14 cellular contexts compared by ENCODE assay signal in the genomic region with DNA sequence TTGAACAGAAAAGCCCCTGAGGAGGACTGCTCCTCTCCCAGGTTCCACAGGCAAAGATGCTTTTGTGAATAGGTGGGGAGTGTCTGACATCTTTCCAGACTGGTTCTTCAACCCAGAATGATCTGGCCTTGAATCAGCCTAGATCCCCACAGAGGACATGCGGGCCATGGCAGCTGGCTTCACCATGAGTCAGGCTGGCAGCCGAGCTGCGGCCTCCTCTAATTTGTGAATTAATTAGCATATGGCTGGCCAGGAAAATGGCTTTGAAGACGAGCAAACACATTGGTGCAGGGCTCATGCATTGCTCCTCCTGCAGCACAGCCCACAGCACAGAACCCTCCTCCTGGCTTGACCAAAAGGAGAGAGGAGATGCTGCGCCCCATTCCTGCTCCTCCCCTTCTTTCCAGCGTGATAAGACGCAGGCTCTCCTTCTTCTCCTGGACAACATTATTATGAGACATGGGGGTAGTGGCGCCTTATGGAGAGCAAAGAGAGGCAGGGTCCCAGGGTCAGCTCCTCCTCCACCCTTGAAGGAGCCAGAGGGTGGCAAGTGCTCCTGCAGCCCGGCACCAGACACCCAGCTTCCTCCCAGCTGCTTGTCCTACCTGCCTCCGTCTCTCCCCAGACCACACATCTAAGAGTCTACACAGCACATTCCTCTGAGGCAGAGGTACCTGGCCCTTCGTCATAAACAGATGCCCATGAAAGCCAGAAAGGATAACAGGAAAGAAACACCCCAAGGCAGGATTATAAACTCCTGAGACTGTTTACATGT.
A peak's percentile ranks its signal among the peaks of the same experiment; 100 is the strongest.
DNase-seq lines count a peak whose midpoint lies in the region; ATAC-seq and TF ChIP-seq lines count a peak whose summit lies in the region.
"Had no signal": no experiment of that assay in that cellular context is flagged by ENCODE, and none has a peak within 500 bp of the region (broad histone marks: within the 10 kb centered on the region; RNA-seq: fewer than 3 reads in every experiment).

No MANE protein-coding gene starts in this region.

- H3K9me3 ChIP-seq in colonic mucosa, result no peaks in the 10 kb centered on the region
- H3K9me3 ChIP-seq: pancreas, SJSA1 had no signal

- no peak overlapping the region for H3K4me3 Mint-ChIP-seq in stimulated activated naive CD8-positive, alpha-beta T cell treated with anti-CD3 and anti-CD28 coated beads, Interleukin-15, amount 100 ng/mL, for 72 hours
- H3K4me3 Mint-ChIP-seq: memory B cell had no signal

- no peaks in the 10 kb centered on the region for H3K4me1 ChIP-seq in colonic mucosa
- H3K4me1 ChIP-seq: pancreas had no signal

- H3K27me3 Mint-ChIP-seq in stimulated activated naive CD8-positive, alpha-beta T cell treated with anti-CD3 and anti-CD28 coated beads, Interleukin-15, amount 100 ng/mL, for 72 hours, result no peaks in the 10 kb centered on the region

- no peak overlapping the region for H3K9ac ChIP-seq in colonic mucosa (ENCODE audit: low read depth in 2 of 2, low read length in 2 of 2)

- intact Hi-C loops in colonic mucosa (cut with DNase I), result no loop called here

- no peak overlapping the region for H3K27ac ChIP-seq in colonic mucosa
- H3K27ac ChIP-seq: C4-2B, pancreas, SJSA1 had no signal

- no peak for ATAC-seq in stimulated activated naive CD8-positive, alpha-beta T cell treated with anti-CD3 and anti-CD28 coated beads, Interleukin-15, amount 100 ng/mL, for 72 hours

- H3K27ac Mint-ChIP-seq in stimulated activated naive CD8-positive, alpha-beta T cell treated with anti-CD3 and anti-CD28 coated beads, Interleukin-15, amount 100 ng/mL, for 72 hours, result no peak overlapping the region
- H3K27ac Mint-ChIP-seq: memory B cell had no signal

- TF ChIP-seq CTCF in colonic mucosa (IDR thresholded peaks at IDR 0.05), result no peak

- peaks cover 3% of the 10 kb centered on the region for H3K4me1 Mint-ChIP-seq in stimulated activated naive CD8-positive, alpha-beta T cell treated with anti-CD3 and anti-CD28 coated beads, Interleukin-15, amount 100 ng/mL, for 72 hours
- H3K4me1 Mint-ChIP-seq: memory B cell had no signal

- peak; percentile 39 for DNase-seq in EL
- DNase-seq in NCI-H1694 treated with DMSO at 0.1 percent for 48 hours (lab: John Stamatoyannopoulos, UW), result peak; percentile 11
- DNase-seq in colonic mucosa, result peak; percentile 10
- peak; percentile 29 for DNase-seq in occipital lobe (lab: John Stamatoyannopoulos, UW)
- DNase-seq in stimulated activated CD4-positive, alpha-beta T cell treated with anti-CD3 and anti-CD28 coated beads, Interleukin-15, amount 100 ng/mL, for 24 hours, result no peak
- no peak for DNase-seq in NCI-H2081 treated with DMSO at 0.1 percent for 48 hours (lab: John Stamatoyannopoulos, UW)
- no peak for DNase-seq in NCI-H146 (lab: John Stamatoyannopoulos, UW)
- no peak for DNase-seq in stimulated activated naive CD8-positive, alpha-beta T cell treated with anti-CD3 and anti-CD28 coated beads, Interleukin-15, amount 100 ng/mL, for 72 hours
- DNase-seq: GF-D8; stimulated activated CD4-positive, alpha-beta T cell treated with anti-CD3 and anti-CD28 coated beads, Interleukin-2, amount 100 ng/mL, for 24 hours had no signal

- H3K27me3 ChIP-seq in colonic mucosa, result no peaks in the 10 kb centered on the region
- H3K27me3 ChIP-seq: pancreas had no signal

- no peak overlapping the region for H3K4me3 ChIP-seq in colonic mucosa
- H3K4me3 ChIP-seq: pancreas, SJSA1 had no signal

- no peaks in the 10 kb centered on the region for H3K36me3 ChIP-seq in colonic mucosa
- H3K36me3 ChIP-seq: pancreas, SJSA1 had no signal

- no peaks in the 10 kb centered on the region for H3K9me3 Mint-ChIP-seq in stimulated activated naive CD8-positive, alpha-beta T cell treated with anti-CD3 and anti-CD28 coated beads, Interleukin-15, amount 100 ng/mL, for 72 hours
- H3K9me3 Mint-ChIP-seq: memory B cell had no signal

Comparison
In these comparisons a context has a peak if more than half of its experiments do, and no peak if none do; other contexts are left out.
1. DNase-seq: peak in EL (single experiment), NCI-H1694 treated with DMSO at 0.1 percent for 48 hours (single experiment), colonic mucosa (single experiment) and occipital lobe (single experiment); none in stimulated activated CD4-positive, alpha-beta T cell treated with anti-CD3 and anti-CD28 coated beads, Interleukin-15, amount 100 ng/mL, for 24 hours (single experiment), NCI-H2081 treated with DMSO at 0.1 percent for 48 hours (single experiment), NCI-H146 (single experiment) and stimulated activated naive CD8-positive, alpha-beta T cell treated with anti-CD3 and anti-CD28 coated beads, Interleukin-15, amount 100 ng/mL, for 72 hours (0 of 2).